ENCODE assay signal across 9 cellular contexts in genomic region chr6:134172020-134172766, GRCh38.
DNase-seq lines count a peak whose midpoint lies in the region; ATAC-seq and TF ChIP-seq lines count a peak whose summit lies in the region.
"Had no signal": no experiment of that assay in that cellular context is flagged by ENCODE, and none has a peak within 500 bp of the region (broad histone marks: within the 10 kb centered on the region; RNA-seq: fewer than 3 reads in every experiment).

No MANE protein-coding gene starts in this region.

- H3K36me3 ChIP-seq in DOHH2 (ENCODE audit: control insufficient read depth, low read length) (peaks cover 11% of the 10 kb centered on the region), WERI-Rb-1 (peaks cover 5% of the 10 kb centered on the region; the same call in 1 of the 2 replicates)

- peaks cover 60% of the 10 kb centered on the region for H3K36me3 Mint-ChIP-seq in activated T-helper 1 cell treated with anti-CD3 and anti-CD28 coated beads, Interleukin-12 subunit alpha, Interleukin-12 subunit beta, Interleukin-2, Interleukin-4 antibody, amounts not matched to agents 30 ng/mL and 10 ng/mL and 1 ng/mL, durations not matched to agents 14 hours and 24 hours and 36 hours (ENCODE audit: low read depth)

- DNase-seq in activated T-helper 1 cell treated with anti-CD3 and anti-CD28 coated beads, Interleukin-12 subunit alpha, Interleukin-12 subunit beta, Interleukin-2, Interleukin-4 antibody, amounts not matched to agents 30 ng/mL and 10 ng/mL and 1 ng/mL, durations not matched to agents 14 hours and 24 hours and 36 hours (ENCODE audit: low spot score): no peak
- DNase-seq in fibroblast of pulmonary artery (ENCODE audit: low read depth) (peak; percentile 52), skeletal muscle cell (ENCODE audit: low read depth) (no peak), WERI-Rb-1 (no peak), GOT3 (lab: John Stamatoyannopoulos, UW) (no peak)
- DNase-seq: cortex of kidney had no signal

- H3K4me3 Mint-ChIP-seq in activated T-helper 1 cell treated with anti-CD3 and anti-CD28 coated beads, Interleukin-12 subunit alpha, Interleukin-12 subunit beta, Interleukin-2, Interleukin-4 antibody, amounts not matched to agents 30 ng/mL and 10 ng/mL and 1 ng/mL, durations not matched to agents 14 hours and 24 hours and 36 hours: peak overlapping the region; percentile 96

- H3K27ac Mint-ChIP-seq in activated T-helper 1 cell treated with anti-CD3 and anti-CD28 coated beads, Interleukin-12 subunit alpha, Interleukin-12 subunit beta, Interleukin-2, Interleukin-4 antibody, amounts not matched to agents 30 ng/mL and 10 ng/mL and 1 ng/mL, durations not matched to agents 14 hours and 24 hours and 36 hours: peak overlapping the region; percentile 8

- peaks cover 63% of the 10 kb centered on the region for H3K4me1 Mint-ChIP-seq in activated T-helper 1 cell treated with anti-CD3 and anti-CD28 coated beads, Interleukin-12 subunit alpha, Interleukin-12 subunit beta, Interleukin-2, Interleukin-4 antibody, amounts not matched to agents 30 ng/mL and 10 ng/mL and 1 ng/mL, durations not matched to agents 14 hours and 24 hours and 36 hours (ENCODE audit: low read depth)

- no peaks in the 10 kb centered on the region for H3K27me3 Mint-ChIP-seq in activated T-helper 1 cell treated with anti-CD3 and anti-CD28 coated beads, Interleukin-12 subunit alpha, Interleukin-12 subunit beta, Interleukin-2, Interleukin-4 antibody, amounts not matched to agents 30 ng/mL and 10 ng/mL and 1 ng/mL, durations not matched to agents 14 hours and 24 hours and 36 hours (ENCODE audit: insufficient read depth)

- peak overlapping the region; percentile 94; the same call in 1 of the 2 replicates for H3K4me2 ChIP-seq in DOHH2 (ENCODE audit: low read length)

- H3K4me3 ChIP-seq in DOHH2 (ENCODE audit: low read length) (no peak overlapping the region), fibroblast of pulmonary artery (replicated peaks; ENCODE audit: low read depth, low read length) (peak overlapping the region; percentile 90), skeletal muscle cell (ENCODE audit: low read depth, low read length) (peak overlapping the region; percentile 76), WERI-Rb-1 (ENCODE audit: low read depth, low read length) (no peak overlapping the region)

- no peaks in the 10 kb centered on the region for H3K79me2 ChIP-seq in DOHH2 (ENCODE audit: control insufficient read depth, low read length)

- H3K9me3 Mint-ChIP-seq in activated T-helper 1 cell treated with anti-CD3 and anti-CD28 coated beads, Interleukin-12 subunit alpha, Interleukin-12 subunit beta, Interleukin-2, Interleukin-4 antibody, amounts not matched to agents 30 ng/mL and 10 ng/mL and 1 ng/mL, durations not matched to agents 14 hours and 24 hours and 36 hours: no peaks in the 10 kb centered on the region

- H4K20me1 ChIP-seq in DOHH2 (ENCODE audit: control insufficient read depth, insufficient read depth, low read depth, low read length): no peaks in the 10 kb centered on the region

- no peak overlapping the region for H3K27ac ChIP-seq in DOHH2 (ENCODE audit: low read depth, low read length)
- H3K27ac ChIP-seq in WERI-Rb-1: no peak overlapping the region

- intact Hi-C loops in activated T-helper 1 cell treated with anti-CD3 and anti-CD28 coated beads, Interleukin-12 subunit alpha, Interleukin-12 subunit beta, Interleukin-2, Interleukin-4 antibody, amounts not matched to agents 30 ng/mL and 10 ng/mL and 1 ng/mL, durations not matched to agents 14 hours and 24 hours and 36 hours (cut with micrococcal nuclease): loop anchor here (10.0 kb wide), 2 partner anchors 943 to 1013 kb away; partner anchors contain the start of gene MYB

- H3K27me3 ChIP-seq in DOHH2 (ENCODE audit: control insufficient read depth, low read length) (peaks cover 24% of the 10 kb centered on the region), WERI-Rb-1 (ENCODE audit: insufficient read depth, low read depth, severe bottlenecking) (peaks cover 4% of the 10 kb centered on the region)

- no peaks in the 10 kb centered on the region for H3K9me3 ChIP-seq in DOHH2 (ENCODE audit: control insufficient read depth, insufficient read depth, low read length)
- no peaks in the 10 kb centered on the region for H3K9me3 ChIP-seq in WERI-Rb-1 (ENCODE audit: severe bottlenecking)

- TF ChIP-seq CTCF in DOHH2 (IDR thresholded peaks at IDR 0.05; ENCODE audit: low read depth, low read length, poor library complexity, severe bottlenecking) (no peak), fibroblast of pulmonary artery (IDR thresholded peaks at IDR 0.05; ENCODE audit: low read length, missing control alignments) (no peak), WERI-Rb-1 (IDR thresholded peaks at IDR 0.05; ENCODE audit: low read depth, low read length) (no peak)

- 0 out of 2 replicates have a peak, but pooled peaks cover 2% of the 10 kb centered on the region for H3F3A ChIP-seq in DOHH2 (ENCODE audit: control insufficient read depth, insufficient read depth)

- H3K9me2 ChIP-seq in DOHH2 (replicated peaks; ENCODE audit: control insufficient read depth, low read length): no peaks in the 10 kb centered on the region

- ATAC-seq in GM18870 (IDR thresholded peaks at IDR 0.05; ENCODE audit: unreplicated experiment): no peak
- ATAC-seq in HG02759 (IDR thresholded peaks at IDR 0.05; ENCODE audit: unreplicated experiment): no peak

- H3K4me1 ChIP-seq in DOHH2 (ENCODE audit: control insufficient read depth, low read length): peaks cover 33% of the 10 kb centered on the region

Comparison
In these comparisons a context has a peak if more than half of its experiments do, and no peak if none do; other contexts are left out.
1. H3K4me3 ChIP-seq: peak in fibroblast of pulmonary artery (single experiment) and skeletal muscle cell (single experiment); none in DOHH2 (single experiment) and WERI-Rb-1 (single experiment).